In genomic region chr4:7101692-7102515, GRCh38 we compare ENCODE assay signal across 8 cellular contexts. TPM values are rescaled to one million over a fixed set of nuclear protein-coding genes. Genes with fewer than 3 reads are reported as not detected.
DNase-seq lines count a peak whose midpoint lies in the region; ATAC-seq and TF ChIP-seq lines count a peak whose summit lies in the region.

No MANE protein-coding gene starts in this region.

- no peaks in the 10 kb centered on the region for H3K9me3 Mint-ChIP-seq in MCF 10A (ENCODE audit: unreplicated experiment)

- DNase-seq in GM10248 (ENCODE audit: extremely low spot score) (peak; percentile 79), NCI-H1105 (lab: John Stamatoyannopoulos, UW) (peak; percentile 37), T-helper 22 cell (ENCODE audit: low read depth) (peak; percentile 20), MCF 10A (ENCODE audit: unreplicated experiment) (peak; percentile 64), OCI-M2 (lab: John Stamatoyannopoulos, UW; ENCODE audit: unreplicated experiment) (no peak)

- peaks cover 6% of the 10 kb centered on the region for H3K4me1 Mint-ChIP-seq in MCF 10A (ENCODE audit: insufficient read depth, unreplicated experiment)

- H3K4me3 ChIP-seq in iPS-20b (ENCODE audit: low read length) (peak overlapping the region; percentile 86), skeletal muscle tissue (ENCODE audit: low read length in 3 of 3) (peak overlapping the region; percentile 88 to 97 (median 90))

- no peaks in the 10 kb centered on the region for H3K36me3 Mint-ChIP-seq in MCF 10A (ENCODE audit: insufficient read depth, unreplicated experiment)

- peak overlapping the region; percentile 36; the same call in 1 of the 2 replicates for H3K9ac ChIP-seq in iPS-20b (ENCODE audit: low read depth, low read length)
- H3K9ac ChIP-seq in skeletal muscle tissue (ENCODE audit: low read depth in 1 of 3, low read length in 3 of 3), result peak overlapping the region; percentile 15 to 95 (median 94)

- no TSS peak for BruUV-seq in MCF 10A (replicated peaks; lab: Mats Ljungman, UMichigan)

- TF ChIP-seq CTCF in GM10248 (IDR thresholded peaks at IDR 0.05; ENCODE audit: control extremely low read depth, extremely low read depth, low read depth, missing control alignments), result peak; percentile 63
- TF ChIP-seq CTCF in MCF 10A (IDR thresholded peaks at IDR 0.05; ENCODE audit: unreplicated experiment), result peak; percentile 57

- H3K27ac ChIP-seq in iPS-20b (ENCODE audit: low read length) (no peak overlapping the region), skeletal muscle tissue (ENCODE audit: low read depth, low read length) (no peak overlapping the region)

- peak; percentile 61 for ATAC-seq in HG02571 (IDR thresholded peaks at IDR 0.05; ENCODE audit: unreplicated experiment)

- peak overlapping the region; percentile 72 for H3K4me3 Mint-ChIP-seq in MCF 10A (ENCODE audit: unreplicated experiment)

- POLR2A ChIA-PET in GM10248 (lab: Yijun Ruan, JAX) (no interaction called here), MCF 10A (lab: Yijun Ruan, JAX) (interaction anchor here (0.7 to 1.0 kb wide), 3 partner anchors 22 to 35 kb away, joined by 3 to 5 read pairs (median 3); partner anchors contain the start of gene GRPEL1)

- H3K36me3 ChIP-seq in iPS-20b (ENCODE audit: insufficient read depth, low read depth, low read length) (no peaks in the 10 kb centered on the region), skeletal muscle tissue (ENCODE audit: control insufficient read depth in 3 of 3, insufficient read depth in 3 of 3, low read length in 3 of 3) (no peaks in the 10 kb centered on the region)

- no peaks in the 10 kb centered on the region for H3K9me3 ChIP-seq in iPS-20b (ENCODE audit: insufficient read depth, low read depth, low read length)
- no peaks in the 10 kb centered on the region for H3K9me3 ChIP-seq in skeletal muscle tissue (ENCODE audit: control insufficient read depth in 3 of 3, low read length in 3 of 3)

- CTCF ChIA-PET in GM10248 (lab: Yijun Ruan, JAX), result interaction anchor here (0.7 to 4.5 kb wide), 19 partner anchors 8 to 770 kb away, joined by 3 to 17 read pairs (median 3); partner anchors contain the start of genes GRPEL1 and MRFAP1L1
- CTCF ChIA-PET in MCF 10A (lab: Yijun Ruan, JAX), result interaction anchor here (0.6 to 2.7 kb wide), 22 partner anchors 10 to 805 kb away, joined by 3 to 15 read pairs (median 4); no protein-coding TSS in a partner anchor

- H3K4me1 ChIP-seq in iPS-20b (ENCODE audit: insufficient read depth, low read length) (no peaks in the 10 kb centered on the region; the same call in 1 of the 2 replicates), skeletal muscle tissue (ENCODE audit: control insufficient read depth in 3 of 3, insufficient read depth in 3 of 3, low read length in 3 of 3) (peaks cover 18 to 26% (median 21%) of the 10 kb centered on the region in 3 donors)

- peaks cover 51% of the 10 kb centered on the region for H3K27me3 ChIP-seq in iPS-20b (ENCODE audit: insufficient read depth, low read length)
- H3K27me3 ChIP-seq in skeletal muscle tissue (ENCODE audit: control insufficient read depth in 3 of 3, insufficient read depth in 3 of 3, low read length in 3 of 3), result no peaks in the 10 kb centered on the region

- no peak overlapping the region for H3K27ac Mint-ChIP-seq in MCF 10A (ENCODE audit: low read depth, unreplicated experiment)

- peaks cover 19% of the 10 kb centered on the region for H3K27me3 Mint-ChIP-seq in MCF 10A (ENCODE audit: insufficient read depth, unreplicated experiment)

- intact Hi-C loops in MCF 10A (cut with micrococcal nuclease), result no loop called here

RNA-seq across cellular contexts. Expression of gene GRPEL1, which starts 34.0 kb away (rescaled TPM):
- total RNA-seq in MCF 10A (2022) (73.0 and 82.9 TPM in 2 replicates), skeletal muscle tissue (19.3 TPM)

RNA-seq across cellular contexts. Expression of gene TADA2B, which starts 58.7 kb away (rescaled TPM):
- total RNA-seq in MCF 10A (2022) (29.5 and 31.8 TPM in 2 replicates), skeletal muscle tissue (19.3 TPM)
